26 cellular contexts compared by ENCODE assay signal in genomic region chr6:43957273-43957672, GRCh38.
"Had no signal": no experiment of that assay in that cellular context is flagged by ENCODE, and none has a peak within 500 bp of the region (broad histone marks: within the 10 kb centered on the region; RNA-seq: fewer than 3 reads in every experiment).

No MANE protein-coding gene starts in this region.

- ATAC-seq: heart right ventricle; left cardiac atrium; left lung; lower lobe of right lung; naive thymus-derived CD4-positive, alpha-beta T cell; natural killer cell treated with Interleukin-12 subunit alpha and Interleukin-12 subunit beta and Interleukin-15 and Interleukin-18, amount 100 ng/mL, for 72 hours; right lobe of liver; stimulated activated naive B cell treated with anti-CD40 and anti-IgM and Interleukin-4, amounts not matched to agents 10 μg/mL and 1 μg/mL and 100 μg/mL, for 72 hours; stimulated activated naive CD8-positive, alpha-beta T cell treated with anti-CD3 and anti-CD28 coated beads, Interleukin-15, Interleukin-2, amounts not matched to agents 100 U/mL and 50 U/mL, for 24 hours had no signal

- H3K9me3 Mint-ChIP-seq: natural killer cell treated with Interleukin-12 subunit alpha and Interleukin-12 subunit beta and Interleukin-15 and Interleukin-18, amount 100 ng/mL, for 72 hours had no signal

- H3K4me3 ChIP-seq: heart right ventricle, hepatocyte, left lung, lower lobe of right lung, ovary, right atrium auricular region, right lobe of liver, stomach, testis, thyroid gland, transverse colon, upper lobe of left lung had no signal

- H3K4me1 Mint-ChIP-seq: naive thymus-derived CD4-positive, alpha-beta T cell; stimulated activated naive B cell treated with anti-CD40 and anti-IgM and Interleukin-4, amounts not matched to agents 10 μg/mL and 1 μg/mL and 100 μg/mL, for 72 hours had no signal

- H3K79me2 ChIP-seq: hepatocyte had no signal

- H3K9me3 ChIP-seq: lower lobe of right lung, ovary, right atrium auricular region, right lobe of liver, stomach, testis, thyroid gland, upper lobe of left lung had no signal

- H3K27ac ChIP-seq: heart right ventricle, hepatocyte, left lung, lower lobe of right lung, ovary, right atrium auricular region, right lobe of liver, stomach, testis, thyroid gland, transverse colon, upper lobe of left lung had no signal

- H3K36me3 ChIP-seq: heart right ventricle, left lung, lower lobe of right lung, ovary, right atrium auricular region, right lobe of liver, stomach, thyroid gland, transverse colon, upper lobe of left lung had no signal

- DNase-seq: heart right ventricle; islet precursor cell; kidney glomerular epithelial cell; left cardiac atrium; left lung; lower lobe of right lung; mammary epithelial cell; mesenchymal stem cell; naive thymus-derived CD4-positive, alpha-beta T cell; ovary; right lobe of liver; stimulated activated CD4-positive, alpha-beta T cell treated with anti-CD3 and anti-CD28 coated beads, Interleukin-12 subunit alpha, Interleukin-12 subunit beta, amount 100 ng/mL, for 4 hours; stimulated activated CD4-positive, alpha-beta T cell treated with anti-CD3 and anti-CD28 coated beads, Interleukin-15, amount 100 ng/mL, for 24 hours; stimulated activated CD4-positive, alpha-beta T cell treated with anti-CD3 and anti-CD28 coated beads, Interleukin-2, amount 100 ng/mL, for 24 hours; stimulated activated CD4-positive, alpha-beta T cell treated with anti-CD3 and anti-CD28 coated beads, Interleukin-4, amount 100 ng/mL, for 1 hour; stimulated activated naive B cell treated with anti-CD40 and anti-IgM and Interleukin-4, amounts not matched to agents 10 μg/mL and 1 μg/mL and 100 μg/mL, for 72 hours; stimulated activated naive CD8-positive, alpha-beta T cell treated with anti-CD3 and anti-CD28 coated beads, Interleukin-15, Interleukin-2, amounts not matched to agents 100 U/mL and 50 U/mL, for 24 hours; stomach; testis; thyroid gland; transverse colon; upper lobe of left lung had no signal

- H2AFZ ChIP-seq: hepatocyte had no signal

- H3K4me2 ChIP-seq: hepatocyte had no signal

- H3K4me1 ChIP-seq: left lung, lower lobe of right lung, transverse colon, upper lobe of left lung had no signal

- H3K4me3 Mint-ChIP-seq: naive thymus-derived CD4-positive, alpha-beta T cell; natural killer cell treated with Interleukin-12 subunit alpha and Interleukin-12 subunit beta and Interleukin-15 and Interleukin-18, amount 100 ng/mL, for 72 hours; stimulated activated naive B cell treated with anti-CD40 and anti-IgM and Interleukin-4, amounts not matched to agents 10 μg/mL and 1 μg/mL and 100 μg/mL, for 72 hours had no signal

- H3K27me3 Mint-ChIP-seq: progenitor cell of endocrine pancreas had no signal

- H3K27me3 ChIP-seq: hepatocyte, ovary, right atrium auricular region, right lobe of liver, testis, thyroid gland, upper lobe of left lung had no signal

- H3K27ac Mint-ChIP-seq: naive thymus-derived CD4-positive, alpha-beta T cell; natural killer cell treated with Interleukin-12 subunit alpha and Interleukin-12 subunit beta and Interleukin-15 and Interleukin-18, amount 100 ng/mL, for 72 hours; progenitor cell of endocrine pancreas; stimulated activated naive B cell treated with anti-CD40 and anti-IgM and Interleukin-4, amounts not matched to agents 10 μg/mL and 1 μg/mL and 100 μg/mL, for 72 hours had no signal
